ENCODE assay signal across 9 cellular contexts in genomic region chr3:67635257-67635656, GRCh38. TPM values are rescaled to one million over a fixed set of nuclear protein-coding genes. Genes with fewer than 3 reads are reported as not detected.
DNase-seq lines count a peak whose midpoint lies in the region; ATAC-seq and TF ChIP-seq lines count a peak whose summit lies in the region.
"Had no signal": no experiment of that assay in that cellular context is flagged by ENCODE, and none has a peak within 500 bp of the region (broad histone marks: within the 10 kb centered on the region; RNA-seq: fewer than 3 reads in every experiment).

No MANE protein-coding gene starts in this region.

- no peaks in the 10 kb centered on the region for H3K27me3 Mint-ChIP-seq in CD8-positive, alpha-beta T cell (ENCODE audit: low read depth)
- no peaks in the 10 kb centered on the region for H3K27me3 Mint-ChIP-seq in memory B cell
- H3K27me3 Mint-ChIP-seq in activated CD8-positive, alpha-beta memory T cell treated with anti-CD3 and anti-CD28 coated beads, Interleukin-2, amount 10 ng/mL, durations not matched to agents 7 days and 5 days = no peaks in the 10 kb centered on the region

- intact Hi-C loops in CD8-positive, alpha-beta T cell (cut with DNase I, micrococcal nuclease) = loop anchor here in 1 of 2 experiments (5.0 kb wide), 1 partner anchor 33 kb away; no protein-coding TSS in a partner anchor

- H3K9me3 Mint-ChIP-seq in CD8-positive, alpha-beta T cell = no peaks in the 10 kb centered on the region
- H3K9me3 Mint-ChIP-seq in memory B cell = no peaks in the 10 kb centered on the region
- no peaks in the 10 kb centered on the region for H3K9me3 Mint-ChIP-seq in activated CD8-positive, alpha-beta memory T cell treated with anti-CD3 and anti-CD28 coated beads, Interleukin-2, amount 10 ng/mL, durations not matched to agents 7 days and 5 days (ENCODE audit: low read depth)

- CTCF ChIA-PET in CD8-positive, alpha-beta T cell (lab: Charles Lee) = interaction anchor here (1.1 to 1.5 kb wide), 3 partner anchors 8 to 251 kb away, joined by 3 read pairs; no protein-coding TSS in a partner anchor
- CTCF ChIA-PET in activated CD8-positive, alpha-beta memory T cell treated with anti-CD3 and anti-CD28 coated beads, Interleukin-2, amount 10 ng/mL, durations not matched to agents 7 days and 5 days (lab: Charles Lee) = interaction anchor here (1.0 kb wide), 1 partner anchor 14 kb away, joined by 3 read pairs; no protein-coding TSS in a partner anchor

- H3K27me3 ChIP-seq in CD8-positive, alpha-beta T cell (ENCODE audit: insufficient read depth, low read length) = no peaks in the 10 kb centered on the region
- no peaks in the 10 kb centered on the region for H3K27me3 ChIP-seq in brain microvascular endothelial cell (replicated peaks)
- no peaks in the 10 kb centered on the region for H3K27me3 ChIP-seq in BE2C
- H3K27me3 ChIP-seq: adrenal gland had no signal

- no peak overlapping the region for H3K4me3 ChIP-seq in CD8-positive, alpha-beta T cell (ENCODE audit: low read depth, low read length)
- H3K4me3 ChIP-seq in brain microvascular endothelial cell (ENCODE audit: low read depth, low read length) (no peak overlapping the region), BE2C (ENCODE audit: low read depth, low read length) (no peak overlapping the region)
- H3K4me3 ChIP-seq: adrenal gland had no signal

- peak overlapping the region; percentile 11 for H3K27ac Mint-ChIP-seq in CD8-positive, alpha-beta T cell
- peak overlapping the region; percentile 73 for H3K27ac Mint-ChIP-seq in memory B cell
- H3K27ac Mint-ChIP-seq in activated CD8-positive, alpha-beta memory T cell treated with anti-CD3 and anti-CD28 coated beads, Interleukin-2, amount 10 ng/mL, durations not matched to agents 7 days and 5 days = no peak overlapping the region

- POLR2A ChIA-PET in CD8-positive, alpha-beta T cell (lab: Charles Lee) = no interaction called here

- H3K36me3 ChIP-seq in CD8-positive, alpha-beta T cell (ENCODE audit: insufficient read depth, low read length) = no peaks in the 10 kb centered on the region
- H3K36me3 ChIP-seq in brain microvascular endothelial cell (replicated peaks) = no peaks in the 10 kb centered on the region
- H3K36me3 ChIP-seq in BE2C = no peaks in the 10 kb centered on the region
- H3K36me3 ChIP-seq: adrenal gland had no signal

- no peak for ATAC-seq in CD8-positive, alpha-beta T cell
- ATAC-seq in memory B cell (ENCODE audit: low read depth) = no peak
- no peak for ATAC-seq in activated CD8-positive, alpha-beta memory T cell treated with anti-CD3 and anti-CD28 coated beads, Interleukin-2, amount 10 ng/mL, durations not matched to agents 7 days and 5 days
- ATAC-seq in HG03460 (IDR thresholded peaks at IDR 0.05; ENCODE audit: unreplicated experiment) = no peak

- in situ Hi-C loops in brain microvascular endothelial cell (cut with HindIII; ENCODE audit: low pct_ligation_motif_present, low sequenced_read_pairs) = no loop called here

- H3K4me1 Mint-ChIP-seq in CD8-positive, alpha-beta T cell (ENCODE audit: low read depth) = peaks cover 78% of the 10 kb centered on the region
- peaks cover 32% of the 10 kb centered on the region for H3K4me1 Mint-ChIP-seq in memory B cell
- peaks cover 18% of the 10 kb centered on the region for H3K4me1 Mint-ChIP-seq in activated CD8-positive, alpha-beta memory T cell treated with anti-CD3 and anti-CD28 coated beads, Interleukin-2, amount 10 ng/mL, durations not matched to agents 7 days and 5 days

- no peak for TF ChIP-seq CTCF in CD8-positive, alpha-beta T cell (IDR thresholded peaks at IDR 0.05)
- no peak for TF ChIP-seq CTCF in brain microvascular endothelial cell (IDR thresholded peaks at IDR 0.05; ENCODE audit: low read depth, low read length, missing control alignments)
- no peak for TF ChIP-seq CTCF in BE2C (IDR thresholded peaks at IDR 0.05; ENCODE audit: low read depth, low read length)

- no peak overlapping the region for H3K27ac ChIP-seq in CD8-positive, alpha-beta T cell (ENCODE audit: low read depth, low read length)
- peak overlapping the region; percentile 86 for H3K27ac ChIP-seq in brain microvascular endothelial cell

- no peak for DNase-seq in CD8-positive, alpha-beta T cell
- DNase-seq in HT1080 (ENCODE audit: low read depth) (peak; percentile 92), brain microvascular endothelial cell (peak; percentile 90), memory B cell (ENCODE audit: low spot score in 2 of 2) (no peak), BE2C (no peak), NCI-H1105 (lab: John Stamatoyannopoulos, UW) (no peak)
- DNase-seq in activated CD8-positive, alpha-beta memory T cell treated with anti-CD3 and anti-CD28 coated beads, Interleukin-2, amount 10 ng/mL, durations not matched to agents 7 days and 5 days = no peak
- DNase-seq: adrenal gland had no signal

- H3K4me1 ChIP-seq in CD8-positive, alpha-beta T cell (ENCODE audit: insufficient read depth, low read length) = peaks cover 37% of the 10 kb centered on the region
- no peaks in the 10 kb centered on the region for H3K4me1 ChIP-seq in BE2C

- H3K36me3 Mint-ChIP-seq in CD8-positive, alpha-beta T cell = peaks cover 60% of the 10 kb centered on the region
- H3K36me3 Mint-ChIP-seq in memory B cell = peaks cover 33% of the 10 kb centered on the region
- peaks cover 57% of the 10 kb centered on the region for H3K36me3 Mint-ChIP-seq in activated CD8-positive, alpha-beta memory T cell treated with anti-CD3 and anti-CD28 coated beads, Interleukin-2, amount 10 ng/mL, durations not matched to agents 7 days and 5 days

- no peak overlapping the region for H3K4me3 Mint-ChIP-seq in CD8-positive, alpha-beta T cell
- no peak overlapping the region for H3K4me3 Mint-ChIP-seq in memory B cell
- H3K4me3 Mint-ChIP-seq in activated CD8-positive, alpha-beta memory T cell treated with anti-CD3 and anti-CD28 coated beads, Interleukin-2, amount 10 ng/mL, durations not matched to agents 7 days and 5 days = no peak overlapping the region

- H3K9me3 ChIP-seq in CD8-positive, alpha-beta T cell (ENCODE audit: low read length) = no peaks in the 10 kb centered on the region
- H3K9me3 ChIP-seq in BE2C = no peaks in the 10 kb centered on the region
- H3K9me3 ChIP-seq: adrenal gland had no signal

RNA-seq across cellular contexts. Expression of gene SUCLG2, which starts 19.2 kb away (rescaled TPM):
- 10 to 100 TPM; 39.1 to 40.9 TPM for total RNA-seq in CD8-positive, alpha-beta T cell
- 44.2 and 45.0 TPM in 2 replicates for total RNA-seq in HT1080 (2014; rRNA removed; shearing (Covaris generic))
- polyA plus RNA-seq in HT1080 (2015; cell fraction: cytosol; rRNA removed) = 71.1 and 97.7 TPM in 2 replicates
- 81.0 and 83.0 TPM in 2 replicates for polyA plus RNA-seq in HT1080 (2015; cell fraction: nucleus; rRNA removed)
- polyA plus RNA-seq in BE2C (2012; ENCODE audit: insufficient read depth, insufficient read length, low read depth) = 12.6 TPM
- total RNA-seq in activated CD8-positive, alpha-beta memory T cell treated with anti-CD3 and anti-CD28 coated beads, Interleukin-2, amount 10 ng/mL, durations not matched to agents 7 days and 5 days = 10 to 100 TPM; 45.6 to 61.4 TPM

Comparison
In these comparisons a context has a peak if more than half of its experiments do, and no peak if none do; other contexts are left out.
1. DNase-seq: peak in HT1080 (single experiment) and brain microvascular endothelial cell (single experiment); none in CD8-positive, alpha-beta T cell (0 of 7), memory B cell (0 of 2), BE2C (single experiment), activated CD8-positive, alpha-beta memory T cell treated with anti-CD3 and anti-CD28 coated beads, Interleukin-2, amount 10 ng/mL, durations not matched to agents 7 days and 5 days (single experiment) and NCI-H1105 (single experiment).